In the genomic region with DNA sequence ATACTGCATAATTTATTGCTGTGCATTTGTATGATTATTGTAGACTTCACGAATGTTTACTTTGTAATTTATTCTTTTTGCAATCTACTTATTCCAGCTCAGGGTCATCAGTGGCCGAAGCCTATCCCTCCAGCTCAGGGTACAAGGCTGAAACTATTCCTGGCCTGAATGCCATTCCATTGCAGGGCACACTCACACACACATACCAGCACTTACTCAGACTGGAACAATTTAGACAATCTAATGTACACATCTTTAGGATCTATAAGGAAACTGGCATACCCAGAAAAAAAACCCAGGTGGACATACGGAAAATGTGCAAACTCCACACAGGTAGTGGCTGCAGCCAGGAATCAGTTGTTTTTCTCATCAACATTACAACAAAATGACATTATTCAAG, we compare ENCODE assay signal across 1 cellular context.
TF ChIP-seq lines count a peak whose summit lies in the region.

No MANE protein-coding gene starts in this region.

TF ChIP-seq in HepG2, 621 proteins besides CTCF, POLR2A, EP300 and RAD21 (continued from another document):
- TF ChIP-seq, protein P1, sequence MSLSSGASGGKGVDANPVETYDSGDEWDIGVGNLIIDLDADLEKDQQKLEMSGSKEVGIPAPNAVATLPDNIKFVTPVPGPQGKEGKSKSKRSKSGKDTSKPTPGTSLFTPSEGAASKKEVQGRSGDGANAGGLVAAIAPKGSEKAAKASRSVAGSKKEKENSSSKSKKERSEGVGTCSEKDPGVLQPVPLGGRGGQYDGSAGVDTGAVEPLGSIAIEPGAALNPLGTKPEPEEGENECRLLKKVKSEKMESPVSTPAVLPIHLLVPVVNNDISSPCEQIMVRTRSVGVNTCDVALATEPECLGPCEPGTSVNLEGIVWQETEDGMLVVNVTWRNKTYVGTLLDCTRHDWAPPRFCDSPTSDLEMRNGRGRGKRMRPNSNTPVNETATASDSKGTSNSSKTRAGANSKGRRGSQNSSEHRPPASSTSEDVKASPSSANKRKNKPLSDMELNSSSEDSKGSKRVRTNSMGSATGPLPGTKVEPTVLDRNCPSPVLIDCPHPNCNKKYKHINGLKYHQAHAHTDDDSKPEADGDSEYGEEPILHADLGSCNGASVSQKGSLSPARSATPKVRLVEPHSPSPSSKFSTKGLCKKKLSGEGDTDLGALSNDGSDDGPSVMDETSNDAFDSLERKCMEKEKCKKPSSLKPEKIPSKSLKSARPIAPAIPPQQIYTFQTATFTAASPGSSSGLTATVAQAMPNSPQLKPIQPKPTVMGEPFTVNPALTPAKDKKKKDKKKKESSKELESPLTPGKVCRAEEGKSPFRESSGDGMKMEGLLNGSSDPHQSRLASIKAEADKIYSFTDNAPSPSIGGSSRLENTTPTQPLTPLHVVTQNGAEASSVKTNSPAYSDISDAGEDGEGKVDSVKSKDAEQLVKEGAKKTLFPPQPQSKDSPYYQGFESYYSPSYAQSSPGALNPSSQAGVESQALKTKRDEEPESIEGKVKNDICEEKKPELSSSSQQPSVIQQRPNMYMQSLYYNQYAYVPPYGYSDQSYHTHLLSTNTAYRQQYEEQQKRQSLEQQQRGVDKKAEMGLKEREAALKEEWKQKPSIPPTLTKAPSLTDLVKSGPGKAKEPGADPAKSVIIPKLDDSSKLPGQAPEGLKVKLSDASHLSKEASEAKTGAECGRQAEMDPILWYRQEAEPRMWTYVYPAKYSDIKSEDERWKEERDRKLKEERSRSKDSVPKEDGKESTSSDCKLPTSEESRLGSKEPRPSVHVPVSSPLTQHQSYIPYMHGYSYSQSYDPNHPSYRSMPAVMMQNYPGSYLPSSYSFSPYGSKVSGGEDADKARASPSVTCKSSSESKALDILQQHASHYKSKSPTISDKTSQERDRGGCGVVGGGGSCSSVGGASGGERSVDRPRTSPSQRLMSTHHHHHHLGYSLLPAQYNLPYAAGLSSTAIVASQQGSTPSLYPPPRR (CRISPR knock-in tag; IDR thresholded peaks at IDR 0.05; ENCODE audit: borderline replicate concordance): no peak
- no peak for TF ChIP-seq ZNF563 (CRISPR knock-in tag; IDR thresholded peaks at IDR 0.05)
- TF ChIP-seq IKZF1 (IDR thresholded peaks at IDR 0.05): no peak
- TF ChIP-seq ZSCAN12 (CRISPR knock-in tag; IDR thresholded peaks at IDR 0.05): no peak
